Comparison of ENCODE assay signal across 8 cellular contexts in genomic region chr4:105471566-105472176, GRCh38. TPM values are rescaled to one million over a fixed set of nuclear protein-coding genes. Genes with fewer than 3 reads are reported as not detected.
DNase-seq lines count a peak whose midpoint lies in the region; TF ChIP-seq lines count a peak whose summit lies in the region.

No MANE protein-coding gene starts in this region.

- POLR2A ChIA-PET in HEK293T (lab: Yijun Ruan, JAX), result no interaction called here

- H3K27me3 ChIP-seq in right atrium auricular region, result no peaks in the 10 kb centered on the region

- H3K4me1 ChIP-seq in right atrium auricular region, result peaks cover 0 to 42% of the 10 kb centered on the region in 2 donors

- H3K9me3 ChIP-seq in right atrium auricular region, result no peaks in the 10 kb centered on the region

- no peaks in the 10 kb centered on the region for H3K36me3 ChIP-seq in right atrium auricular region

- peak overlapping the region; percentile 68 to 74 for H3K4me3 ChIP-seq in right atrium auricular region

- peak; percentile 35 to 81 for TF ChIP-seq CTCF in right atrium auricular region (IDR thresholded peaks at IDR 0.05)

- CTCF ChIA-PET in HEK293T (lab: Yijun Ruan, JAX), result no interaction called here

- H3K27ac ChIP-seq in right atrium auricular region, result peak overlapping the region; percentile 95 to 100

- DNase-seq in GM03348 (ENCODE audit: low spot score), result peak; percentile 76
- DNase-seq in HEK293T (ENCODE audit: extremely low spot score), result peak; percentile 64
- DNase-seq in NCI-H1048 (lab: John Stamatoyannopoulos, UW), result peak; percentile 54
- peak; percentile 60 for DNase-seq in T follicular helper cell (ENCODE audit: low read depth)
- DNase-seq in amniotic stem cell (lab: John Stamatoyannopoulos, UW), result peak; percentile 51
- DNase-seq in right atrium auricular region (ENCODE audit: low spot score), result peak; percentile 75
- DNase-seq in retina, result peak; percentile 76
- DNase-seq in T1000 (lab: John Stamatoyannopoulos, UW), result no peak

TF ChIP-seq in HEK293T, 16 proteins besides CTCF, POLR2A, EP300 and RAD21:
- 0 out of 2 replicates have a peak, but pooled peaks have one; percentile 12 for TF ChIP-seq FOXM1 (IDR thresholded peaks at IDR 0.05; ENCODE audit: borderline replicate concordance)
- TF ChIP-seq SUZ12 (IDR thresholded peaks at IDR 0.05), result no peak

RNA-seq across cellular contexts. Expression of gene PPA2, which starts 2.2 kb away (rescaled TPM):
- total RNA-seq in right atrium auricular region, result 100 to 1,000 TPM in 1 of 2 donors, 10 to 100 TPM in 1; 89.5 to 158 TPM
